Comparison of ENCODE assay signal across 8 cellular contexts in genomic region chr2:218710687-218711549, GRCh38. TPM values are rescaled to one million over a fixed set of nuclear protein-coding genes. Genes with fewer than 3 reads are reported as not detected.
DNase-seq lines count a peak whose midpoint lies in the region; ATAC-seq and TF ChIP-seq lines count a peak whose summit lies in the region.

Gene TTLL4 (plus strand): TSS chr2:218710835. CDS start chr2:218737677, 26,842 bp downstream.

- H3K4me1 Mint-ChIP-seq in chondrocyte (ENCODE audit: low read depth): peaks cover 10% of the 10 kb centered on the region

- H3K36me3 Mint-ChIP-seq in chondrocyte (ENCODE audit: low read depth): peaks cover 1% of the 10 kb centered on the region

- no peaks in the 10 kb centered on the region for H3K27me3 Mint-ChIP-seq in chondrocyte (ENCODE audit: low read depth)

- H3K36me3 ChIP-seq in BE2C: peaks cover 10% of the 10 kb centered on the region

- peak within 1 kb of the TSS; percentile 83 for H3K4me3 ChIP-seq in BE2C (ENCODE audit: low read depth, low read length)

- no peaks in the 10 kb centered on the region for H3K9me3 ChIP-seq in BE2C

- H3K9me3 Mint-ChIP-seq in chondrocyte (ENCODE audit: low read depth): no peaks in the 10 kb centered on the region

- H3K27ac Mint-ChIP-seq in chondrocyte (ENCODE audit: unreplicated experiment): peak within 1 kb of the TSS; percentile 98

- DNase-seq in BE2C (peak; percentile 99), GM19238 (ENCODE audit: insufficient read length, low spot score) (peak; percentile 96), NCI-H510A treated with DMSO at 0.1 percent for 48 hours (lab: John Stamatoyannopoulos, UW) (peak; percentile 93), chondrocyte (ENCODE audit: low spot score) (peak; percentile 100), kidney glomerular epithelial cell (lab: John Stamatoyannopoulos, UW) (peak; percentile 89)
- peak; percentile 97 to 98 for DNase-seq in activated CD4-positive, alpha-beta T cell treated with anti-CD3 and anti-CD28 coated beads for 24 hours (ENCODE audit: low read depth in 2 of 2)
- peak; percentile 95 to 98 for DNase-seq in stimulated activated CD4-positive, alpha-beta T cell treated with anti-CD3 and anti-CD28 coated beads, Interleukin-1b, Interleukin-23, amount 100 ng/mL, for 1 hour (ENCODE audit: low read depth in 2 of 2)

- no peaks in the 10 kb centered on the region for H3K4me1 ChIP-seq in BE2C

- H3K4me3 Mint-ChIP-seq in chondrocyte (ENCODE audit: unreplicated experiment): peak within 1 kb of the TSS; percentile 98

- ATAC-seq in HG03442 (IDR thresholded peaks at IDR 0.05; ENCODE audit: unreplicated experiment): peak; percentile 91

- TF ChIP-seq CTCF in BE2C (IDR thresholded peaks at IDR 0.05; ENCODE audit: low read depth, low read length): peak; percentile 67
- TF ChIP-seq CTCF in chondrocyte (IDR thresholded peaks at IDR 0.05): peak; percentile 91

- H3K27me3 ChIP-seq in BE2C: no peaks in the 10 kb centered on the region

RNA-seq across cellular contexts. Expression of gene TTLL4, which starts in this region (rescaled TPM):
- 13.0 TPM for polyA plus RNA-seq in BE2C (2012; ENCODE audit: insufficient read depth, insufficient read length, low read depth)
- 20.3 to 21.3 TPM (median 20.7 TPM) in 3 replicates for total RNA-seq in chondrocyte

Comparison
In these comparisons a context has a peak if more than half of its experiments do, and no peak if none do; other contexts are left out.
1. Peak in every context shown above with its lines: DNase-seq, ATAC-seq and H3K4me3 ChIP-seq.